14 cellular contexts compared by ENCODE assay signal in genomic region chr17:60163108-60163784, GRCh38. TPM values are rescaled to one million over a fixed set of nuclear protein-coding genes. Genes with fewer than 3 reads are reported as not detected.
DNase-seq lines count a peak whose midpoint lies in the region; ATAC-seq, FAIRE-seq and TF ChIP-seq lines count a peak whose summit lies in the region.
"Had no signal": no experiment of that assay in that cellular context is flagged by ENCODE, and none has a peak within 500 bp of the region (broad histone marks: within the 10 kb centered on the region; RNA-seq: fewer than 3 reads in every experiment).

No MANE protein-coding gene starts in this region.

- H3K9me3 ChIP-seq in DND-41 (ENCODE audit: insufficient read depth, low read length, severe bottlenecking), result no peaks in the 10 kb centered on the region
- H3K9me3 ChIP-seq in IMR-90 (ENCODE audit: control insufficient read depth, insufficient read depth, low read length), result no peaks in the 10 kb centered on the region
- H3K9me3 ChIP-seq in GM12878 (replicated peaks; ENCODE audit: control insufficient read depth, insufficient read depth, low read length), result no peaks in the 10 kb centered on the region
- H3K9me3 ChIP-seq: mucosa of descending colon had no signal

- ATAC-seq in DND-41 (ENCODE audit: insufficient read depth, low read depth) (0 out of 3 replicates have a peak, but pooled peaks have one; percentile 32), IMR-90 (ENCODE audit: low read depth) (no peak), GM12878 (peak; percentile 27; the same call in 1 of the 3 replicates), GM18505 (IDR thresholded peaks at IDR 0.05; ENCODE audit: unreplicated experiment) (no peak), HG03442 (IDR thresholded peaks at IDR 0.05; ENCODE audit: unreplicated experiment) (no peak), HG03108 (IDR thresholded peaks at IDR 0.05; ENCODE audit: unreplicated experiment) (no peak)
- ATAC-seq: activated T-cell treated with anti-CD3 and anti-CD28 coated beads, Interleukin-2, amount 50 U/mL, for 4 hours; mucosa of descending colon had no signal

- TF ChIP-seq POLR2A in IMR-90 (IDR thresholded peaks at IDR 0.05; ENCODE audit: low read depth, low read length) (no peak), GM12878 (IDR thresholded peaks at IDR 0.05; ENCODE audit: low read depth, low read length) (no peak), GM18505 (IDR thresholded peaks at IDR 0.05; ENCODE audit: borderline replicate concordance, extremely low read depth, insufficient read depth, insufficient read length) (no peak)

- DNase-seq in DND-41, result no peak
- DNase-seq in IMR-90, result no peak
- DNase-seq in GM12878 (ENCODE audit: low read depth, low spot score), result no peak
- DNase-seq in mucosa of gallbladder (ENCODE audit: low spot score), result peak; percentile 49
- no peak for DNase-seq in activated gamma-delta T cell treated with Interleukin-2 at 50 U/mL for 16 hours
- DNase-seq: activated T-cell treated with anti-CD3 and anti-CD28 coated beads, Interleukin-2, amount 50 U/mL, for 4 hours; DMS53; stimulated activated CD4-positive, alpha-beta T cell treated with anti-CD3 and anti-CD28 coated beads, Interleukin-15, amount 100 ng/mL, for 24 hours had no signal

- H3K9ac ChIP-seq in DND-41 (ENCODE audit: low read depth, low read length) (no peak overlapping the region), IMR-90 (ENCODE audit: low read depth, low read length) (no peak overlapping the region), GM12878 (ENCODE audit: control insufficient read depth, insufficient read depth, low read length) (no peak overlapping the region)

- no peak overlapping the region for H2AFZ ChIP-seq in DND-41 (ENCODE audit: low read depth, low read length)
- H2AFZ ChIP-seq in IMR-90 (replicated peaks; ENCODE audit: low read length, poor library complexity), result peak overlapping the region; percentile 51
- no peak overlapping the region for H2AFZ ChIP-seq in GM12878 (ENCODE audit: control insufficient read depth, low read depth, low read length)

- H3K36me3 ChIP-seq in DND-41 (ENCODE audit: insufficient read depth, low read length) (no peaks in the 10 kb centered on the region), IMR-90 (ENCODE audit: control insufficient read depth, insufficient read depth, low read length) (no peaks in the 10 kb centered on the region), GM12878 (ENCODE audit: control insufficient read depth in 2 of 2, insufficient read depth in 2 of 2, low read length in 1 of 2) (no peaks in the 10 kb centered on the region)

- no peak overlapping the region for H2BK120ac ChIP-seq in IMR-90 (ENCODE audit: low read depth, low read length)

- SMC1A ChIA-PET in GM12878 (lab: Charles Lee; ENCODE audit: uncharacterized antibody, unreplicated experiment), result interaction anchor here (0.5 to 1.1 kb wide), 2 partner anchors 11 to 295 kb away, joined by 3 read pairs; no protein-coding TSS in a partner anchor

- H2AK9ac ChIP-seq in IMR-90 (replicated peaks; ENCODE audit: low read depth, low read length, poor library complexity), result peak overlapping the region; percentile 42

- dilution Hi-C loops in IMR-90 (cut with HindIII; ENCODE audit: low sequenced_read_pairs, unreplicated experiment), result no loop called here

- H4K20me1 ChIP-seq in DND-41 (ENCODE audit: insufficient read depth, low read length), result no peaks in the 10 kb centered on the region; the same call in 1 of the 2 replicates
- no peaks in the 10 kb centered on the region for H4K20me1 ChIP-seq in IMR-90 (ENCODE audit: insufficient read depth, low read length)
- no peaks in the 10 kb centered on the region for H4K20me1 ChIP-seq in GM12878 (ENCODE audit: control insufficient read depth, insufficient read depth)

- CTCF ChIA-PET in IMR-90 (lab: Yijun Ruan, JAX) (no interaction called here), GM12878 (lab: Yijun Ruan, JAX) (interaction anchor here (1.5 kb wide), 1 partner anchor 414 kb away, joined by 3 read pairs; no protein-coding TSS in a partner anchor)

- no peak overlapping the region for H3K56ac ChIP-seq in IMR-90 (ENCODE audit: extremely low read depth, insufficient read depth, low read length)

- in situ Hi-C loops in IMR-90 (cut with MboI; ENCODE audit: low sequenced_read_pairs) (no loop called here), GM12878 (cut with MboI) (no loop called here)

- H3K9me1 ChIP-seq in IMR-90 (ENCODE audit: insufficient read depth, low read length), result no peaks in the 10 kb centered on the region

- no peak overlapping the region for H3K4me2 ChIP-seq in DND-41 (ENCODE audit: insufficient read depth, low read length)
- H3K4me2 ChIP-seq in IMR-90 (ENCODE audit: low read depth, low read length), result no peak overlapping the region
- no peak overlapping the region for H3K4me2 ChIP-seq in GM12878 (ENCODE audit: control insufficient read depth, insufficient read depth)

- H3K27me3 ChIP-seq in DND-41 (ENCODE audit: insufficient read depth, low read length, poor library complexity), result no peaks in the 10 kb centered on the region
- H3K27me3 ChIP-seq in IMR-90 (ENCODE audit: control insufficient read depth, insufficient read depth, low read length), result peaks cover 28% of the 10 kb centered on the region
- H3K27me3 ChIP-seq in GM12878 (replicated peaks in 1 of 2; ENCODE audit: control insufficient read depth in 2 of 2, insufficient read depth in 2 of 2, low read length in 1 of 2), result no peaks in the 10 kb centered on the region

- H3K4me3 ChIP-seq in DND-41 (ENCODE audit: low read depth in 1 of 2, low read length in 2 of 2), result no peak overlapping the region
- no peak overlapping the region for H3K4me3 ChIP-seq in IMR-90 (ENCODE audit: insufficient read depth, low read depth, low read length)
- no peak overlapping the region for H3K4me3 ChIP-seq in GM12878
- H3K4me3 ChIP-seq: mucosa of descending colon had no signal

- H3K27ac ChIP-seq in DND-41 (ENCODE audit: low read length), result no peak overlapping the region
- H3K27ac ChIP-seq in IMR-90 (ENCODE audit: insufficient read depth, low read length), result no peak overlapping the region
- no peak overlapping the region for H3K27ac ChIP-seq in GM12878 (ENCODE audit: control insufficient read depth, insufficient read depth)

- intact Hi-C loops in IMR-90 (cut with micrococcal nuclease) (no loop called here), GM12878 (cut with micrococcal nuclease; ENCODE audit: unreplicated experiment) (no loop called here)

- no TSS peak for BruUV-seq in IMR-90 (replicated peaks; lab: Mats Ljungman, UMichigan)
- no TSS peak for BruUV-seq in GM12878 (replicated peaks; lab: Mats Ljungman, UMichigan)

- H3K18ac ChIP-seq in IMR-90 (ENCODE audit: low read depth, low read length), result no peak overlapping the region

- H4K5ac ChIP-seq in IMR-90 (ENCODE audit: low read depth, low read length), result no peak overlapping the region

- H3K23ac ChIP-seq in IMR-90 (ENCODE audit: low read depth, low read length), result no peak overlapping the region

- H3K14ac ChIP-seq in IMR-90 (replicated peaks; ENCODE audit: low read depth, low read length), result no peak overlapping the region

- POLR2A ChIA-PET in IMR-90 (lab: Charles Lee; ENCODE audit: unreplicated experiment), result no interaction called here
- POLR2A ChIA-PET in GM12878 (lab: Charles Lee), result no interaction called here

- H3K79me1 ChIP-seq in IMR-90 (ENCODE audit: low read depth in 1 of 2, low read length in 2 of 2), result no peaks in the 10 kb centered on the region

- H2BK20ac ChIP-seq in IMR-90 (ENCODE audit: low read depth, low read length), result no peak overlapping the region

- H2BK15ac ChIP-seq in IMR-90 (ENCODE audit: low read depth, low read length), result no peak overlapping the region

- no peak overlapping the region for H4K8ac ChIP-seq in IMR-90 (ENCODE audit: low read depth in 2 of 2, low read length in 2 of 2)

- H3K4ac ChIP-seq in IMR-90 (ENCODE audit: low read depth, low read length), result no peak overlapping the region

- no peak for FAIRE-seq in GM12878 (lab: Jason Lieb, UNC)

- TF ChIP-seq CTCF in DND-41 (IDR thresholded peaks at IDR 0.05; ENCODE audit: borderline replicate concordance, extremely low read depth, low read length, poor library complexity, severe bottlenecking), result no peak
- TF ChIP-seq CTCF in IMR-90 (conservative IDR thresholded peaks at IDR 0.05; ENCODE audit: low read depth, low read length), result no peak
- 0 out of 6 replicates have a peak, but pooled peaks of 2 of the 3 experiments have one; percentile 10 to 18 for TF ChIP-seq CTCF in GM12878 (IDR thresholded peaks at IDR 0.05 in 2 of 3, conservative IDR thresholded peaks at IDR 0.05 in 1 of 3; ENCODE audit: control insufficient read depth in 2 of 3, extremely low read depth in 1 of 3, insufficient read depth in 1 of 3, low read depth in 3 of 3, low read length in 3 of 3)

- 70% methylated on average over 2 of the region's 20 CpGs; no CpG with 5 or more reads in 1 of the 2 experiments for WGBS in IMR-90 (ENCODE audit: extremely low coverage in 2 of 2, insufficient read length in 1 of 2), 2 experiments
- 50% methylated on average over 20 of the region's 20 CpGs for WGBS in GM12878 (ENCODE audit: insufficient coverage, insufficient replicate concordance, low lambda C conversion rate, missing lambda C conversion rate)

- H3K79me2 ChIP-seq in DND-41 (ENCODE audit: insufficient read depth, low read length) (no peaks in the 10 kb centered on the region), GM12878 (ENCODE audit: control insufficient read depth, insufficient read depth, low read length) (no peaks in the 10 kb centered on the region)

- no peak for TF ChIP-seq RAD21 in IMR-90 (IDR thresholded peaks at IDR 0.05; ENCODE audit: low read length)
- no peak for TF ChIP-seq RAD21 in GM12878 (IDR thresholded peaks at IDR 0.05; ENCODE audit: insufficient read depth, low read depth, low read length)

- no peak overlapping the region for H4K91ac ChIP-seq in IMR-90 (ENCODE audit: insufficient read depth, low read depth, low read length)

- RAD21 ChIA-PET in GM12878 (lab: Charles Lee; ENCODE audit: unreplicated experiment), result no interaction called here

- no peak overlapping the region for H2AK5ac ChIP-seq in IMR-90 (ENCODE audit: low read depth, low read length)

- TF ChIP-seq EP300 in GM12878 (IDR thresholded peaks at IDR 0.05; ENCODE audit: borderline replicate concordance in 1 of 2, control insufficient read depth in 1 of 2, low read depth in 2 of 2, low read length in 2 of 2), result no peak

- H3K4me1 ChIP-seq in DND-41 (ENCODE audit: insufficient read depth, low read length), result no peaks in the 10 kb centered on the region
- H3K4me1 ChIP-seq in IMR-90 (ENCODE audit: control insufficient read depth, insufficient read depth, low read length), result peaks cover 2% of the 10 kb centered on the region; the same call in 1 of the 2 replicates
- peaks cover 5% of the 10 kb centered on the region for H3K4me1 ChIP-seq in GM12878 (ENCODE audit: control insufficient read depth, insufficient read depth, low read length)

- H2BK5ac ChIP-seq in IMR-90 (ENCODE audit: low read depth, low read length, poor library complexity, severe bottlenecking), result no peak overlapping the region

RNA-seq across cellular contexts. Expression of gene CA4, which starts 13.5 kb away (rescaled TPM):
- total RNA-seq in IMR-90 (2012; rRNA removed) (not detected in 2 replicates), GM12878 (2014; rRNA removed) (not detected in 2 replicates), GM12878 (2014; rRNA removed; fragmentation: Illumina TruSeq; extraction: Trizol) (not detected in 2 replicates), GM12878 (2021) (not detected in 2 replicates), mucosa of gallbladder (328 TPM)
- polyA plus RNA-seq in IMR-90 (2012; rRNA removed) (not detected in 2 replicates), GM12878 (2011; rRNA removed) (0.20 and 0.31 TPM in 2 replicates), GM12878 (2014; fragmentation: Illumina TruSeq; extraction: Trizol) (0.13 TPM in 1 of 2 replicates, not detected in the other), GM12878 (2014; fragmentation: Nextera tagmentation; extraction: Ambion mirVana) (not detected), GM12878 (2014; rRNA removed) (not detected in 2 replicates), GM12878 (2016; fragmentation: Nextera tagmentation; extraction: Ambion mirVana) (not detected)
- not detected in 2 replicates for polyA plus RNA-seq in IMR-90 (2012; cell fraction: cytosol; rRNA removed)
- polyA plus RNA-seq in IMR-90 (2012; cell fraction: nucleus; rRNA removed; ENCODE audit: low replicate concordance), result not detected in 2 replicates
- total RNA-seq in GM12878 (2013; cell fraction: nucleolus; rRNA removed), result not detected in 2 replicates
- not detected for polyA plus RNA-seq in GM12878 (2011; ENCODE audit: low read depth)
- polyA plus RNA-seq in GM12878 (2011; cell fraction: cytosol; rRNA removed), result 0.32 and 0.43 TPM in 2 replicates
- 0.19 and 0.57 TPM in 2 replicates for polyA plus RNA-seq in GM12878 (2011; cell fraction: nucleus; rRNA removed)
- polyA plus RNA-seq in GM12878 (2012), result not detected in 2 replicates
- not detected in 2 replicates for polyA minus RNA-seq in GM12878 (2011; rRNA and poly(A)+ RNA removed)
- not detected in 2 replicates for polyA minus RNA-seq in GM12878 (2011; cell fraction: cytosol; rRNA and poly(A)+ RNA removed)
- not detected in 2 replicates for polyA minus RNA-seq in GM12878 (2011; cell fraction: nucleus; rRNA and poly(A)+ RNA removed)
- total RNA-seq: activated T-cell treated with anti-CD3 and anti-CD28 coated beads, Interleukin-2, amount 50 U/mL, for 4 hours; HT-29; T-helper 1 cell treated with Interleukin-12 subunit alpha and Interleukin-12 subunit beta and Interleukin-4 antibody, amounts not matched to agents 30 ng/mL and 1 ng/mL, for 36 hours had no signal

Comparison
In these comparisons a context has a peak if more than half of its experiments do, and no peak if none do; other contexts are left out.
1. ATAC-seq: peak in DND-41 (single experiment) and GM12878 (single experiment); none in IMR-90 (single experiment), GM18505 (single experiment), HG03442 (single experiment) and HG03108 (single experiment).
2. CTCF ChIP-seq: peak in GM12878 (2 of 3); none in DND-41 (single experiment) and IMR-90 (single experiment).
3. RNA of gene CA4, which starts 13.5 kb away (total RNA-seq): 328 TPM in mucosa of gallbladder (single experiment); not detected in GM12878 and not detected in IMR-90; every median in the first group is over 100 times any median in the second.